1 cellular context compared by ENCODE assay signal in the genomic region with DNA sequence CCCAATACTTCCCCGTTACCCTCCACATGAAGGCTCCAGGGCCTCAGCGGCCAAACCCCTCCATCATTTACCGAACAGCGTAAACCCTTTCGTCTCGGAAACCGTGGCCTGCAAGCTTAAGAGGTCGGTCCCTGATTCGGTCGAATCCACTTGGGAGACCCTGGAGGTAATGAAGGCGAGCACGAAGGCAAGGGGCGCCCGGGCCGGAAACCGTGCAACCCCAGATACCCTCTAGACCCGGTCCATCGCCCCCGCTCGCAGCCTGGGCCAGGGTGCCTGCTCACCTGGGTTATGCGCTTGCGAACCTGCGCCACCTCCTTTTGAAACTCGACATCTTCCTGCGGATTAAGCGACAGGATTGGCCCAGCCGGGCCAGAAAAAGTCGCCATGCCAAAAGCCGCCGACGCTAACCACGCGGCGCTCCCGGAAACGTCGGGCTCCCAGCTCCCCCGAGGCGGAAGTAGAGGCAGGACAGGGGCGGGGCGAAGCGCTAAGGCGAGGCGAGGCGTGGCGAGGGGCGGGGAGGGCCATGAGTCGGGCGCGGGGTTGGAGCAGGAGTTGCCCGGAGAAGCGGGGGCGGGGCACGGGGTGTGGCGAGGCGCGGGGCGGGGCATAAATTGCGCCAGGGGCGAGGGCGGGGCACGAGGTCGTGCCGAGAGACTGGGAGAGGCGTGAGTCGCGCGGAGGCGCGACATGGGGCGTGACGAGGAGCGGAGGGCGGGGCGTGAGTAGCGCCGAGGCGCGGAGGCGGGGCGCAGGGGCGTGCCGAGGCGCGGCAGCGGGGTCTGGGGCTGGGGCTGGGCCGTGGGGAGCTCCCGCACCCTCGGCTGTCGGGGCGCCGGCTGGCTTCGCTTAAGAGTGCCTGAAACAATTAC.
TF ChIP-seq lines count a peak whose summit lies in the region.

TSS of gene NIFK (minus strand) at position 414 of the 875 bp plus-strand sequence. CDS start at position 389, 25 bp downstream.

TF ChIP-seq in HEK293, 187 proteins besides CTCF, POLR2A, EP300 and RAD21 (continued from another document):
- TF ChIP-seq, protein P1, sequence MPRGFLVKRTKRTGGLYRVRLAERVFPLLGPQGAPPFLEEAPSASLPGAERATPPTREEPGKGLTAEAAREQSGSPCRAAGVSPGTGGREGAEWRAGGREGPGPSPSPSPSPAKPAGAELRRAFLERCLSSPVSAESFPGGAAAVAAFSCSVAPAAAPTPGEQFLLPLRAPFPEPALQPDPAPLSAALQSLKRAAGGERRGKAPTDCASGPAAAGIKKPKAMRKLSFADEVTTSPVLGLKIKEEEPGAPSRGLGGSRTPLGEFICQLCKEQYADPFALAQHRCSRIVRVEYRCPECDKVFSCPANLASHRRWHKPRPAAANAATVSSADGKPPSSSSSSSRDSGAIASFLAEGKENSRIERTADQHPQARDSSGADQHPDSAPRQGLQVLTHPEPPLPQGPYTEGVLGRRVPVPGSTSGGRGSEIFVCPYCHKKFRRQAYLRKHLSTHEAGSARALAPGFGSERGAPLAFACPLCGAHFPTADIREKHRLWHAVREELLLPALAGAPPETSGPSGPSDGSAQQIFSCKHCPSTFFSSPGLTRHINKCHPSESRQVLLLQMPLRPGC (tag by site-specific recombination; IDR thresholded peaks at IDR 0.05): no peak
